10 cellular contexts compared by ENCODE assay signal in genomic region chr12:63915105-63915830, GRCh38.
A peak's percentile ranks its signal among the peaks of the same experiment; 100 is the strongest.
DNase-seq lines count a peak whose midpoint lies in the region; ATAC-seq and TF ChIP-seq lines count a peak whose summit lies in the region.
"Had no signal": no experiment of that assay in that cellular context is flagged by ENCODE, and none has a peak within 500 bp of the region (broad histone marks: within the 10 kb centered on the region; RNA-seq: fewer than 3 reads in every experiment).

No MANE protein-coding gene starts in this region.

- H3K4me1 Mint-ChIP-seq in neural progenitor cell (peaks cover 65% of the 10 kb centered on the region), nephron progenitor cell (peaks cover 56% of the 10 kb centered on the region)

- H3K4me1 ChIP-seq in ectodermal cell (ENCODE audit: control insufficient read depth, insufficient read depth, low read length) = peaks cover 9% of the 10 kb centered on the region
- no peaks in the 10 kb centered on the region for H3K4me1 ChIP-seq in neural progenitor cell
- peaks cover 0 to 60% (median 35%) of the 10 kb centered on the region in 4 donors for H3K4me1 ChIP-seq in tibial nerve

- H3K4me3 Mint-ChIP-seq in neural progenitor cell (peak overlapping the region; percentile 62), nephron progenitor cell (no peak overlapping the region)

- ATAC-seq in HG03439 (IDR thresholded peaks at IDR 0.05; ENCODE audit: unreplicated experiment) = no peak

- H3K36me3 Mint-ChIP-seq in neural progenitor cell (peaks cover 10% of the 10 kb centered on the region), nephron progenitor cell (ENCODE audit: low read depth) (no peaks in the 10 kb centered on the region)

- H3K36me3 ChIP-seq in ectodermal cell (ENCODE audit: control insufficient read depth, insufficient read depth, low read length) = no peaks in the 10 kb centered on the region
- H3K36me3 ChIP-seq in neural progenitor cell = no peaks in the 10 kb centered on the region
- no peaks in the 10 kb centered on the region for H3K36me3 ChIP-seq in tibial nerve

- TF ChIP-seq CTCF in neural progenitor cell (IDR thresholded peaks at IDR 0.05) = no peak
- TF ChIP-seq CTCF in nephron progenitor cell (IDR thresholded peaks at IDR 0.05) = no peak
- no peak for TF ChIP-seq CTCF in tibial nerve (IDR thresholded peaks at IDR 0.05)

- H3K9me3 ChIP-seq in ectodermal cell (ENCODE audit: control insufficient read depth, low read length) = no peaks in the 10 kb centered on the region
- no peaks in the 10 kb centered on the region for H3K9me3 ChIP-seq in neural progenitor cell (ENCODE audit: low read depth)
- H3K9me3 ChIP-seq in tibial nerve = no peaks in the 10 kb centered on the region

- no peaks in the 10 kb centered on the region for H3K79me2 ChIP-seq in neural progenitor cell (ENCODE audit: low read depth)

- H2AFZ ChIP-seq in neural progenitor cell (replicated peaks) = no peak overlapping the region

- no peaks in the 10 kb centered on the region for H4K20me1 ChIP-seq in neural progenitor cell (ENCODE audit: low read depth)

- no peak overlapping the region for H3K4me3 ChIP-seq in ectodermal cell (ENCODE audit: insufficient read depth, low read depth, low read length)
- no peak overlapping the region for H3K4me3 ChIP-seq in neural progenitor cell
- no peak overlapping the region for H3K4me3 ChIP-seq in tibial nerve

- TF ChIP-seq EP300 in tibial nerve (IDR thresholded peaks at IDR 0.05) = no peak

- H3K9ac ChIP-seq in neural progenitor cell = no peak overlapping the region

- H3K4me2 ChIP-seq in neural progenitor cell = no peak overlapping the region

- DNase-seq in GM04503 (ENCODE audit: low read depth) (peak; percentile 69), NCI-H69 (lab: John Stamatoyannopoulos, UW) (peak; percentile 83), neural progenitor cell (ENCODE audit: low spot score) (no peak), nephron progenitor cell (no peak), NCI-H1694 (lab: John Stamatoyannopoulos, UW) (no peak), tibial nerve (ENCODE audit: low spot score in 2 of 2) (no peak)
- DNase-seq: activated CD4-positive, CD25-positive, alpha-beta regulatory T cell; amygdala had no signal

- H3K27me3 Mint-ChIP-seq in neural progenitor cell (ENCODE audit: insufficient read depth, low read depth) = no peaks in the 10 kb centered on the region
- no peaks in the 10 kb centered on the region for H3K27me3 Mint-ChIP-seq in nephron progenitor cell (ENCODE audit: low read depth, poor library complexity)

- H3K27ac Mint-ChIP-seq in neural progenitor cell = peak overlapping the region; percentile 99
- no peak overlapping the region for H3K27ac Mint-ChIP-seq in nephron progenitor cell

- peak overlapping the region; percentile 94 for H3K27ac ChIP-seq in ectodermal cell (ENCODE audit: insufficient read depth, low read depth, low read length, poor library complexity, severe bottlenecking)
- no peak overlapping the region for H3K27ac ChIP-seq in neural progenitor cell
- peak overlapping the region in 1 of 4 donors; percentile 52 for H3K27ac ChIP-seq in tibial nerve

- TF ChIP-seq POLR2A in tibial nerve (IDR thresholded peaks at IDR 0.05) = no peak

- peaks cover 2% of the 10 kb centered on the region for H3K9me3 Mint-ChIP-seq in neural progenitor cell
- no peaks in the 10 kb centered on the region for H3K9me3 Mint-ChIP-seq in nephron progenitor cell

- H3K27me3 ChIP-seq in ectodermal cell (ENCODE audit: control insufficient read depth, insufficient read depth, low read length, poor library complexity, severe bottlenecking) (no peaks in the 10 kb centered on the region), neural progenitor cell (no peaks in the 10 kb centered on the region), tibial nerve (no peaks in the 10 kb centered on the region)

- WGBS in ectodermal cell, 2 experiments = 70 to 75% methylated on average over 2 of the region's 2 CpGs
- 15 to 18% methylated on average over 2 of the region's 2 CpGs for WGBS in tibial nerve, 2 donors

- no peaks in the 10 kb centered on the region for H3F3A ChIP-seq in neural progenitor cell (ENCODE audit: low read depth)

Comparison
In these comparisons a context has a peak if more than half of its experiments do, and no peak if none do; other contexts are left out.
1. DNase-seq: peak in GM04503 (single experiment) and NCI-H69 (single experiment); none in neural progenitor cell (single experiment), nephron progenitor cell (single experiment), NCI-H1694 (single experiment) and tibial nerve (0 of 2).